In the genomic region with DNA sequence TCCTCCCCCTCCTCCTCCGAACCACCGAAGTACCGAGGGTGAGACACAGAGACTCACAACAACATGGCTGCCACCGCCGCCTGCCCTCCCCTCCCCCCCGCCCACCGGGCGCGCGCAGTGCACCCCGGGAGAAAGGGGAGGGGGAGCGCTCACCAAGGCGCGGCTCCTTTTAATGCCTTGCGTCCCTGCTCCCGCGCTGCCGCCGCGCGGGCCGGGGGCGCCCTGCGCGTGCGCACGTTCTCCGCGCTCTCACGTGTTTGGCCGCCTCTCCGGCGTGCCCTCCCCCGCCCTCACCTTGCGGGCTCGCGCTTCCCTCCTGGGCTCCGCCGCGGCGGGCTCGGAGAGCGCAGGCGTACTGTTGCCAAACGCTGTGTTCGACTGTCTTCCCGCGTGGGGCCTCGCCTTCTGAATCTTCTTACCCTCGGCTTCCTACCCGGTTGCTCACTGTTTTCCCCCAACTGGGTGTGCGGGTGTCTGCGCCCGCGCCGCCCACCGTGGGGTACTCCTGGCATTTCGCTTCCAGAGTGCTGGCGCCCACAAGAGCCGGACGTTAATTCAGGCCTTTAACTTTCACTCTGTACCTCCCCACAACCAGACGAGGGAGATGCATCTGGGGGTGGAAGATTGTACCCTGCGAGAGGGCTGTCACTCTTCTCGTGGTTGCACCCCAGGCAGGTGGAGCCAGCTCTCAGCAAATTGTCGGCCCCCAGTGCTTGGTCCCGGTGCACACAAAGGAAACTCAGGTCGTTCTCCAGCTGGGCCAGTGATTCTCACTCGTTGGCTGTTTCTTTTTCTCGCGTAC, we compare ENCODE assay signal across 8 cellular contexts. TPM values are rescaled to one million over a fixed set of nuclear protein-coding genes. Genes with fewer than 3 reads are reported as not detected.
DNase-seq lines count a peak whose midpoint lies in the region; ATAC-seq and TF ChIP-seq lines count a peak whose summit lies in the region.

A gene with protein sequence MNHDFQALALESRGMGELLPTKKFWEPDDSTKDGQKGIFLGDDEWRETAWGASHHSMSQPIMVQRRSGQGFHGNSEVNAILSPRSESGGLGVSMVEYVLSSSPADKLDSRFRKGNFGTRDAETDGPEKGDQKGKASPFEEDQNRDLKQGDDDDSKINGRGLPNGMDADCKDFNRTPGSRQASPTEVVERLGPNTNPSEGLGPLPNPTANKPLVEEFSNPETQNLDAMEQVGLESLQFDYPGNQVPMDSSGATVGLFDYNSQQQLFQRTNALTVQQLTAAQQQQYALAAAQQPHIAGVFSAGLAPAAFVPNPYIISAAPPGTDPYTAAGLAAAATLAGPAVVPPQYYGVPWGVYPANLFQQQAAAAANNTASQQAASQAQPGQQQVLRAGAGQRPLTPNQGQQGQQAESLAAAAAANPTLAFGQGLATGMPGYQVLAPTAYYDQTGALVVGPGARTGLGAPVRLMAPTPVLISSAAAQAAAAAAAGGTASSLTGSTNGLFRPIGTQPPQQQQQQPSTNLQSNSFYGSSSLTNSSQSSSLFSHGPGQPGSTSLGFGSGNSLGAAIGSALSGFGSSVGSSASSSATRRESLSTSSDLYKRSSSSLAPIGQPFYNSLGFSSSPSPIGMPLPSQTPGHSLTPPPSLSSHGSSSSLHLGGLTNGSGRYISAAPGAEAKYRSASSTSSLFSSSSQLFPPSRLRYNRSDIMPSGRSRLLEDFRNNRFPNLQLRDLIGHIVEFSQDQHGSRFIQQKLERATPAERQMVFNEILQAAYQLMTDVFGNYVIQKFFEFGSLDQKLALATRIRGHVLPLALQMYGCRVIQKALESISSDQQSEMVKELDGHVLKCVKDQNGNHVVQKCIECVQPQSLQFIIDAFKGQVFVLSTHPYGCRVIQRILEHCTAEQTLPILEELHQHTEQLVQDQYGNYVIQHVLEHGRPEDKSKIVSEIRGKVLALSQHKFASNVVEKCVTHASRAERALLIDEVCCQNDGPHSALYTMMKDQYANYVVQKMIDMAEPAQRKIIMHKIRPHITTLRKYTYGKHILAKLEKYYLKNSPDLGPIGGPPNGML (minus strand): TSS at position 92 of the 802 bp plus-strand sequence. CDS start 23,484 bp downstream, outside the sequence.

- WGBS in gastroesophageal sphincter (ENCODE audit: low coverage in 1 of 2), 2 donors: 7% methylated on average over 7 of the region's 70 CpGs; no CpG with 5 or more reads in 1 of the 2 donors

- H3K27ac ChIP-seq in SK-N-MC (peak within 1 kb of the TSS; percentile 96), gastroesophageal sphincter (peak within 1 kb of the TSS; percentile 88 to 97 (median 94)), neutrophil (peak within 1 kb of the TSS; percentile 98)

- H3K4me1 Mint-ChIP-seq in activated naive CD4-positive, alpha-beta T cell treated with anti-CD3 and anti-CD28 coated beads, Interleukin-2, amount 10 ng/mL, durations not matched to agents 7 days and 5 days: peaks cover 33% of the 10 kb centered on the region

- ATAC-seq in HG02588 (IDR thresholded peaks at IDR 0.05; ENCODE audit: unreplicated experiment) (peak; percentile 79), gastroesophageal sphincter (peak; percentile 97)

- peak; percentile 78 to 82 for TF ChIP-seq POLR2A in gastroesophageal sphincter (IDR thresholded peaks at IDR 0.05)

- H3K27me3 ChIP-seq in gastroesophageal sphincter: no peaks in the 10 kb centered on the region
- H3K27me3 ChIP-seq in neutrophil: no peaks in the 10 kb centered on the region

- H3K4me1 ChIP-seq in gastroesophageal sphincter (peaks cover 6 to 60% (median 20%) of the 10 kb centered on the region in 3 donors), neutrophil (ENCODE audit: control insufficient read depth in 1 of 2, insufficient read depth in 1 of 2, low read depth in 1 of 2, low read length in 1 of 2) (peaks cover 37 to 40% of the 10 kb centered on the region in 2 experiments)

- peaks cover 37% of the 10 kb centered on the region for H3K36me3 ChIP-seq in SK-N-MC (ENCODE audit: insufficient read depth, low read length)
- H3K36me3 ChIP-seq in gastroesophageal sphincter: no peaks in the 10 kb centered on the region
- H3K36me3 ChIP-seq in neutrophil: no peaks in the 10 kb centered on the region

- H3K9me3 Mint-ChIP-seq in activated naive CD4-positive, alpha-beta T cell treated with anti-CD3 and anti-CD28 coated beads, Interleukin-2, amount 10 ng/mL, durations not matched to agents 7 days and 5 days: no peaks in the 10 kb centered on the region

- peaks cover 26% of the 10 kb centered on the region for H3K36me3 Mint-ChIP-seq in activated naive CD4-positive, alpha-beta T cell treated with anti-CD3 and anti-CD28 coated beads, Interleukin-2, amount 10 ng/mL, durations not matched to agents 7 days and 5 days

- H3K4me3 Mint-ChIP-seq in activated naive CD4-positive, alpha-beta T cell treated with anti-CD3 and anti-CD28 coated beads, Interleukin-2, amount 10 ng/mL, durations not matched to agents 7 days and 5 days: no peak within 1 kb of the TSS

- peak within 1 kb of the TSS; percentile 81 for H3K4me3 ChIP-seq in GM08714 (ENCODE audit: low read length)
- peak within 1 kb of the TSS; percentile 83 for H3K4me3 ChIP-seq in SK-N-MC
- H3K4me3 ChIP-seq in gastroesophageal sphincter: peak within 1 kb of the TSS; percentile 80 to 89
- H3K4me3 ChIP-seq in neutrophil (ENCODE audit: low read depth in 1 of 2, low read length in 1 of 2): peak within 1 kb of the TSS; percentile 85 to 95

- peak within 1 kb of the TSS; percentile 99 for H3K9ac ChIP-seq in SK-N-MC (ENCODE audit: insufficient read length)

- DNase-seq in NCI-H1048 (lab: John Stamatoyannopoulos, UW) (peak; percentile 93), SK-N-MC (ENCODE audit: low read depth, low spot score) (peak; percentile 47)
- peak; percentile 95 for DNase-seq in activated naive CD4-positive, alpha-beta T cell treated with anti-CD3 and anti-CD28 coated beads, Interleukin-2, amount 10 ng/mL, durations not matched to agents 7 days and 5 days

- CTCF ChIA-PET in activated naive CD4-positive, alpha-beta T cell treated with anti-CD3 and anti-CD28 coated beads, Interleukin-2, amount 10 ng/mL, durations not matched to agents 7 days and 5 days (lab: Charles Lee): interaction anchor here (0.9 to 1.8 kb wide), 5 partner anchors 9 to 93 kb away, joined by 3 to 5 read pairs (median 4); no protein-coding TSS in a partner anchor

- TF ChIP-seq EP300 in gastroesophageal sphincter (IDR thresholded peaks at IDR 0.05): no peak

- H3K27ac Mint-ChIP-seq in activated naive CD4-positive, alpha-beta T cell treated with anti-CD3 and anti-CD28 coated beads, Interleukin-2, amount 10 ng/mL, durations not matched to agents 7 days and 5 days: no peak within 1 kb of the TSS

- H3K27me3 Mint-ChIP-seq in activated naive CD4-positive, alpha-beta T cell treated with anti-CD3 and anti-CD28 coated beads, Interleukin-2, amount 10 ng/mL, durations not matched to agents 7 days and 5 days: no peaks in the 10 kb centered on the region

- H3K9me3 ChIP-seq in SK-N-MC (ENCODE audit: low read depth, low read length) (no peaks in the 10 kb centered on the region), gastroesophageal sphincter (no peaks in the 10 kb centered on the region), neutrophil (no peaks in the 10 kb centered on the region)

- TF ChIP-seq CTCF in gastroesophageal sphincter (IDR thresholded peaks at IDR 0.05) (peak in 2 of 4 experiments; percentile 15 to 24), neutrophil (IDR thresholded peaks at IDR 0.05) (peak; percentile 68), subcutaneous adipose tissue (IDR thresholded peaks at IDR 0.05; ENCODE audit: low read depth) (no peak)

RNA-seq across cellular contexts. Expression of the gene that starts here (rescaled TPM):
- total RNA-seq in gastroesophageal sphincter (100 to 1,000 TPM in 2 of 4 donors, 10 to 100 TPM in 2; 61.5 to 140 (median 98.0) TPM), subcutaneous adipose tissue (10 to 100 TPM; 63.9 to 87.1 (median 78.2) TPM)

Comparison
In these comparisons a context has a peak if more than half of its experiments do, and no peak if none do; other contexts are left out.
1. Peak in every context shown above with its lines: DNase-seq, ATAC-seq, H3K4me3 ChIP-seq and H3K27ac ChIP-seq.